Comparison of ENCODE assay signal across 17 cellular contexts in the genomic region with DNA sequence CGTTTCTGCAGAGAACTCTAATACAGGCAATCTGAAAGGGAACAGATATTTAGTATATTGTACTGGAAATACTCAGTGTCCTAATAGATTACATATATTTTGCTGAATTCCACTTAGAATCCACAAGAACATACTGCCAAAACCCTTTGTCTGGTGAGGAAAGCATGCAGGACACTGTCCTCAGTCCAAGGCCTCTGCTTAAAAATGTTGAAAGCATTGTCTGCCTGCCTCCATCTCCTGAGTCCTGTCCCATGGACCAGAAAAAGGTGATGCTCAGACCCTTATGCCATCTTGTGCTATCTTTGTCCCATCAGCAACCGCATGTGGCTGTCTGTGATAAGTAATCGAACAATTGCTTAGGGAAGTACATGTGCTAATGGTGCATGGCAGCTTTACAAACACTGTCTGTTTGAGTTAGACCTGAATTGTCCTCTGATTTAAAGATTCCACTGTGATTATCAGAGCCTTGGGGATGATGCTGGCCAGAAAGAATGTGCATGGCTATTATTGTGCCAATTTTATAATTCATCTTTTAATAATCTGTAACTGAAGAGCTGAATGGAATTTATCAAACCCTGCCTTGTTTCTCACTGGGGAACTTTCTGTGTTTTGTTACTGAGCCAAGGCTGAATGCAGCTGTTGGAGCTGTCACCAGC.
DNase-seq lines count a peak whose midpoint lies in the region; ATAC-seq and TF ChIP-seq lines count a peak whose summit lies in the region.
"Had no signal": no experiment of that assay in that cellular context is flagged by ENCODE, and none has a peak within 500 bp of the region (broad histone marks: within the 10 kb centered on the region; RNA-seq: fewer than 3 reads in every experiment).

No MANE protein-coding gene starts in this region.

- TF ChIP-seq RAD21 in SK-N-SH (IDR thresholded peaks at IDR 0.05; ENCODE audit: low read length), result peak; percentile 17; the same call in 1 of the 2 replicates

- H3K9me3 Mint-ChIP-seq in effector memory CD8-positive, alpha-beta T cell, result peaks cover 0 to 2% of the 10 kb centered on the region in 2 donors
- H3K9me3 Mint-ChIP-seq: activated T-cell treated with anti-CD3 and anti-CD28 coated beads, Interleukin-2, amount 50 U/mL, for 24 hours had no signal

- H3K79me2 ChIP-seq in SK-N-SH (ENCODE audit: insufficient read depth), result no peaks in the 10 kb centered on the region

- H3K4me3 ChIP-seq in SK-N-SH (ENCODE audit: low read depth in 2 of 2, low read length in 1 of 2), result no peak overlapping the region
- no peak overlapping the region for H3K4me3 ChIP-seq in foreskin fibroblast (ENCODE audit: low read depth in 1 of 2, low read length in 2 of 2)
- H3K4me3 ChIP-seq: heart left ventricle, PC-9, thyroid gland had no signal

- TF ChIP-seq EP300 in SK-N-SH (IDR thresholded peaks at IDR 0.05; ENCODE audit: borderline replicate concordance in 1 of 2, low read depth in 1 of 2, low read length in 1 of 2), result peak; percentile 93 to 97

- peaks cover 13 to 27% of the 10 kb centered on the region in 2 experiments for H3K4me1 ChIP-seq in SK-N-SH (ENCODE audit: control insufficient read depth in 1 of 2, insufficient read depth in 2 of 2, low read depth in 1 of 2, low read length in 1 of 2)
- H3K4me1 ChIP-seq: thyroid gland had no signal

- no peaks in the 10 kb centered on the region for H3K36me3 ChIP-seq in SK-N-SH (replicated peaks in 1 of 2; ENCODE audit: control insufficient read depth in 1 of 2, insufficient read depth in 2 of 2, low read length in 1 of 2)
- H3K36me3 ChIP-seq: heart left ventricle, thyroid gland had no signal

- no peaks in the 10 kb centered on the region for H3K9me2 ChIP-seq in SK-N-SH

- no peaks in the 10 kb centered on the region for H4K20me1 ChIP-seq in SK-N-SH (ENCODE audit: insufficient read depth)

- peaks cover 27% of the 10 kb centered on the region for H3F3A ChIP-seq in SK-N-SH (replicated peaks; ENCODE audit: insufficient read depth)

- H3K4me1 Mint-ChIP-seq in effector memory CD8-positive, alpha-beta T cell (ENCODE audit: low read depth in 2 of 2), result no peaks in the 10 kb centered on the region

- TF ChIP-seq CTCF in SK-N-SH (IDR thresholded peaks at IDR 0.05), result no peak
- TF ChIP-seq CTCF in foreskin fibroblast (IDR thresholded peaks at IDR 0.05; ENCODE audit: low read depth, low read length), result no peak

- no peak for ATAC-seq in effector memory CD8-positive, alpha-beta T cell (replicated peaks)
- no peak for ATAC-seq in GM21528 (IDR thresholded peaks at IDR 0.05; ENCODE audit: low FRiP score, unreplicated experiment)
- ATAC-seq: activated CD4-positive, CD25-positive, alpha-beta regulatory T cell treated with anti-CD3 and anti-CD28 coated beads, Interleukin-2, amount 50 U/mL, for 24 hours had no signal

- no peak overlapping the region for H2AFZ ChIP-seq in SK-N-SH (ENCODE audit: low read depth)
- H2AFZ ChIP-seq: PC-9 had no signal

- peak; percentile 23 for DNase-seq in NCI-H748 (lab: John Stamatoyannopoulos, UW; ENCODE audit: unreplicated experiment)
- DNase-seq in NCI-H748 treated with DMSO at 0.1 percent for 48 hours (lab: John Stamatoyannopoulos, UW), result no peak
- DNase-seq in SK-N-SH, result peak; percentile 50
- peak; percentile 50 to 77 for DNase-seq in foreskin fibroblast
- DNase-seq in substantia nigra (lab: John Stamatoyannopoulos, UW), result no peak
- DNase-seq in NCI-H2171 (lab: John Stamatoyannopoulos, UW), result no peak
- DNase-seq in effector memory CD8-positive, alpha-beta T cell, result no peak
- DNase-seq: activated T-cell treated with anti-CD3 and anti-CD28 coated beads, Interleukin-2, amount 50 U/mL, for 24 hours; effector CD8-positive, alpha-beta T cell; heart left ventricle; NCI-H2171 treated with DMSO at 0.1 percent for 48 hours; PC-9; stimulated activated CD4-positive, alpha-beta T cell treated with anti-CD3 and anti-CD28 coated beads, Interleukin-12 subunit alpha, Interleukin-12 subunit beta, amount 100 ng/mL, for 4 hours; T-helper 1 cell; thyroid gland had no signal

- no peaks in the 10 kb centered on the region for H3K36me3 Mint-ChIP-seq in effector memory CD8-positive, alpha-beta T cell (ENCODE audit: insufficient read depth)

- H3K27ac ChIP-seq in SK-N-SH (ENCODE audit: low read depth in 2 of 2, low read length in 1 of 2), result peak overlapping the region; percentile 65 to 86
- peak overlapping the region; percentile 72 for H3K27ac ChIP-seq in substantia nigra (ENCODE audit: low read depth, low read length, poor library complexity, severe bottlenecking)
- H3K27ac ChIP-seq: PC-9, thyroid gland had no signal

- no peak overlapping the region for H3K4me3 Mint-ChIP-seq in effector memory CD8-positive, alpha-beta T cell
- H3K4me3 Mint-ChIP-seq: activated T-cell treated with anti-CD3 and anti-CD28 coated beads, Interleukin-2, amount 50 U/mL, for 24 hours had no signal

- CTCF ChIA-PET in SK-N-SH (lab: Yijun Ruan, JAX), result interaction anchor here (1.1 to 1.7 kb wide), 4 partner anchors 10 to 176 kb away, joined by 3 to 5 read pairs (median 3); no protein-coding TSS in a partner anchor

- H3K4me2 ChIP-seq in SK-N-SH, result peak overlapping the region; percentile 42; the same call in 1 of the 2 replicates
- H3K4me2 ChIP-seq: PC-9 had no signal

- POLR2A ChIA-PET in SK-N-SH (lab: Yijun Ruan, JAX), result no interaction called here

- no peaks in the 10 kb centered on the region for H3K27me3 ChIP-seq in SK-N-SH (ENCODE audit: insufficient read depth)
- H3K27me3 ChIP-seq: heart left ventricle, thyroid gland had no signal

- H3K9ac ChIP-seq in SK-N-SH, result peak overlapping the region; percentile 26; the same call in 1 of the 2 replicates

- WGBS in SK-N-SH (ENCODE audit: low lambda C conversion rate), result 22% methylated on average over 3 of the region's 3 CpGs

- H3K27me3 Mint-ChIP-seq in effector memory CD8-positive, alpha-beta T cell, result peaks cover 0 to 4% of the 10 kb centered on the region in 2 donors
- H3K27me3 Mint-ChIP-seq: activated T-cell treated with anti-CD3 and anti-CD28 coated beads, Interleukin-2, amount 50 U/mL, for 24 hours had no signal

- H3K27ac Mint-ChIP-seq in effector memory CD8-positive, alpha-beta T cell, result no peak overlapping the region
- H3K27ac Mint-ChIP-seq: activated T-cell treated with anti-CD3 and anti-CD28 coated beads, Interleukin-2, amount 50 U/mL, for 24 hours had no signal

- no peaks in the 10 kb centered on the region for H3K9me3 ChIP-seq in SK-N-SH
- H3K9me3 ChIP-seq: thyroid gland had no signal

TF ChIP-seq in SK-N-SH, 30 proteins besides CTCF, POLR2A, EP300 and RAD21 (continues in another document):
- TF ChIP-seq ZBTB33 (IDR thresholded peaks at IDR 0.05; ENCODE audit: borderline replicate concordance, low read depth) (peak; percentile 89), NRF1 (IDR thresholded peaks at IDR 0.05; ENCODE audit: low read depth, low read length) (no peak), YY1 (IDR thresholded peaks at IDR 0.05; ENCODE audit: low read depth) (no peak), SIN3A (IDR thresholded peaks at IDR 0.05; ENCODE audit: borderline replicate concordance, low read depth, low read length) (no peak; the same call in 1 of the 2 replicates), MXI1 (IDR thresholded peaks at IDR 0.05; ENCODE audit: low read depth, low read length) (peak; percentile 50; the same call in 1 of the 2 replicates), GATA2 (CRISPR knock-in tag; IDR thresholded peaks at IDR 0.05) (peak; percentile 97), RFX5 (IDR thresholded peaks at IDR 0.05; ENCODE audit: low read length) (no peak), USF2 (IDR thresholded peaks at IDR 0.05; ENCODE audit: borderline replicate concordance, low read depth, low read length) (no peak), POLR2AphosphoS5 (IDR thresholded peaks at IDR 0.05; ENCODE audit: low read depth, low read length) (peak; percentile 95), ELF1 (IDR thresholded peaks at IDR 0.05) (no peak), FOXJ3 (CRISPR knock-in tag; IDR thresholded peaks at IDR 0.05) (peak; percentile 66), GABPA (IDR thresholded peaks at IDR 0.05; ENCODE audit: low read depth) (no peak), TEAD4 (IDR thresholded peaks at IDR 0.05; ENCODE audit: borderline replicate concordance, insufficient read depth) (peak; percentile 97), TAF1 (IDR thresholded peaks at IDR 0.05; ENCODE audit: borderline replicate concordance, low read depth, low read length) (no peak), TCF12 (IDR thresholded peaks at IDR 0.05) (peak; percentile 98), MEF2A (IDR thresholded peaks at IDR 0.05; ENCODE audit: borderline replicate concordance, low read depth) (peak; percentile 79), NFIC (IDR thresholded peaks at IDR 0.05; ENCODE audit: borderline replicate concordance) (peak; percentile 98)
- TF ChIP-seq, protein P1, sequence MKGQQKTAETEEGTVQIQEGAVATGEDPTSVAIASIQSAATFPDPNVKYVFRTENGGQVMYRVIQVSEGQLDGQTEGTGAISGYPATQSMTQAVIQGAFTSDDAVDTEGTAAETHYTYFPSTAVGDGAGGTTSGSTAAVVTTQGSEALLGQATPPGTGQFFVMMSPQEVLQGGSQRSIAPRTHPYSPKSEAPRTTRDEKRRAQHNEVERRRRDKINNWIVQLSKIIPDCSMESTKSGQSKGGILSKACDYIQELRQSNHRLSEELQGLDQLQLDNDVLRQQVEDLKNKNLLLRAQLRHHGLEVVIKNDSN (IDR thresholded peaks at IDR 0.05; ENCODE audit: borderline replicate concordance, low read depth), result no peak

Comparison
In these comparisons a context has a peak if more than half of its experiments do, and no peak if none do; other contexts are left out.
1. DNase-seq: peak in NCI-H748 (single experiment), SK-N-SH (single experiment) and foreskin fibroblast (2 of 2); none in NCI-H748 treated with DMSO at 0.1 percent for 48 hours (single experiment), substantia nigra (0 of 49), NCI-H2171 (single experiment) and effector memory CD8-positive, alpha-beta T cell (0 of 3).